8 cellular contexts compared by ENCODE assay signal in the genomic region with DNA sequence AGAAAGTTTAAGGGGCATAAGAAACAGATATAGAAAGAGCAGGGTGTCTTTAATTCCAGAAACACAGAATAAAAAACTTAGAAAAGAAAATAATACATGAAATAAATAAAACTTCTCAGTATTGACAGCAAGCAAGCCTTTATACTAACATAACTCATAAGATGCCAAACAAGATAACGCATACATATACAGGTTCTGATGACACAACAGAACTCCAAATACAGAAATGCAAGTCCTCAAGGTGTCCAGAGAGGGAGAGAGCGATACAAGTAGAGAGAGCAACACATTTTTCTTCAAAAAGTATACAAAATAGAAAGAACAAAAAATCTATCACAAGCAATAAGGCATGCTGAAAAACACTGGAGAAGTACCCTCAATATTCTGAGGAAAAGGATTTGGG.
"Had no signal": no experiment of that assay in that cellular context is flagged by ENCODE, and none has a peak within 500 bp of the region (broad histone marks: within the 10 kb centered on the region; RNA-seq: fewer than 3 reads in every experiment).

No MANE protein-coding gene starts in this region.

- H3K9me3 Mint-ChIP-seq: GM23338 had no signal

- H3K4me3 Mint-ChIP-seq: GM23338, HFFc6 had no signal

- H3K4me3 ChIP-seq: GM23338, HAP-1, K562 had no signal

- ATAC-seq: GM23338, HCT116, K562 had no signal

- DNase-seq: H7, HFFc6, IMR-90, KG1 had no signal

- H3K27ac Mint-ChIP-seq: GM23338, HFFc6 had no signal
